ENCODE assay signal across 9 cellular contexts in the genomic region with DNA sequence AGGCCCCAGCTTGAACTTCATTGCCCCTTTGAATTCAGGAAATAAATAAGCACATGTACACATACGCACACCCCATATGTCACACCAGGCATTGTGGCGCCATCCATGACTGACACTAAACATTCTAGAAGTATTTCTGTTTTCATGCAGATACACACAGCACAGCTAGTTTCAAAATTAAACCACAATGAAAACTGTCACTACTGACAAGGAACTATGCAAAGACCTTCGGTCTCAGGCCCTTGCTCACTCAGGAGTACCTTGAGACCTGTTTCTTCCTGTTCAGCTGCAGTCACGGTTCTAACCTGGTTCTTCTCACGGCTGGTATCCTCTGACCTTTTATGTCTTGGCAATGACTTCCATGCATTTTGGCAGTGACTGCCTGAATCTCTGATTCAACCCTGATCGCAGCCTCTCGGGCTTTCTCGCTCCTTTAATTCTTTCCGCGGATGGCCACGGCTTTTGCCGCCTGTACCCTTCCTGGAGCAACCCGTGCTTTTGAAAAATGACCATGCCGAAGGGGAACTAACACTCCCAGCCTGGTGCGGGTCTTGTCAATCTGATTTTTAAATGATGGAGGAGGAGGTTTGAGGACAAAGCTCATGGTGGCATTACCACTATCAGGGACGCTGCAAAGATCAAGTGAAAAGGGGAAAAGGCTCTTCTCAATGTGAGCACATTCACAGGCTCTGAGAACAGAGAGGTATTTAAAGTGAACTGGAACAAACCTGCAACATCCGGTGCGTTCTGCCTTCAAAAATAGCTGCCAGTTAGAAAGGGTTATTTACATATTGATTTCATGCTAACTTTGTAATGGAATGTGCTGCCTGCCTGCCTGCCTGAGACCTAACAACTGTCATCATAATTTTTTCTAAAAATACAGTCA.
A peak's percentile ranks its signal among the peaks of the same experiment; 100 is the strongest.
DNase-seq lines count a peak whose midpoint lies in the region; ATAC-seq and TF ChIP-seq lines count a peak whose summit lies in the region.
"Had no signal": no experiment of that assay in that cellular context is flagged by ENCODE, and none has a peak within 500 bp of the region (broad histone marks: within the 10 kb centered on the region; RNA-seq: fewer than 3 reads in every experiment).

No MANE protein-coding gene starts in this region.

- H3K4me1 ChIP-seq in breast epithelium (peaks cover 0 to 7% of the 10 kb centered on the region in 2 donors), stomach (peaks cover 4 to 14% (median 10%) of the 10 kb centered on the region in 4 donors)

- H3K36me3 ChIP-seq in breast epithelium: no peaks in the 10 kb centered on the region
- H3K36me3 ChIP-seq in stomach: no peaks in the 10 kb centered on the region

- intact Hi-C loops in breast epithelium (cut with DNase I; ENCODE audit: low total_unique reads) (no loop called here), stomach (cut with DNase I; ENCODE audit: low total_unique reads) (no loop called here)

- no peaks in the 10 kb centered on the region for H3K27me3 Mint-ChIP-seq in memory B cell

- peaks cover 37% of the 10 kb centered on the region for H3K4me1 Mint-ChIP-seq in memory B cell

- TF ChIP-seq EP300 in stomach (IDR thresholded peaks at IDR 0.05): no peak

- ATAC-seq in GM21515 (IDR thresholded peaks at IDR 0.05; ENCODE audit: unreplicated experiment) (peak; percentile 85), HG03571 (IDR thresholded peaks at IDR 0.05; ENCODE audit: unreplicated experiment) (peak; percentile 67), memory B cell (ENCODE audit: low read depth) (peak; percentile 85)
- ATAC-seq: left colon had no signal

- H3K9me3 Mint-ChIP-seq in memory B cell: peaks cover 10% of the 10 kb centered on the region

- H3K27ac Mint-ChIP-seq in memory B cell: peak overlapping the region; percentile 97

- peaks cover 0 to 12% of the 10 kb centered on the region in 2 donors for H3K27me3 ChIP-seq in breast epithelium
- H3K27me3 ChIP-seq in stomach: peaks cover 3 to 62% (median 20%) of the 10 kb centered on the region in 3 donors

- H3K36me3 Mint-ChIP-seq in memory B cell: peaks cover 12% of the 10 kb centered on the region

- no peak for TF ChIP-seq POLR2A in breast epithelium (IDR thresholded peaks at IDR 0.05)
- TF ChIP-seq POLR2A in stomach (IDR thresholded peaks at IDR 0.05): no peak

- peak overlapping the region; percentile 77 for H3K4me3 Mint-ChIP-seq in memory B cell

- TF ChIP-seq CTCF in GM13977 (IDR thresholded peaks at IDR 0.05; ENCODE audit: extremely low read depth, insufficient read depth, missing control alignments) (no peak), breast epithelium (IDR thresholded peaks at IDR 0.05) (no peak), stomach (IDR thresholded peaks at IDR 0.05) (no peak)

- 39 to 54% (median 44%) methylated on average over 18 of the region's 18 CpGs for WGBS in stomach, 5 donors

- in situ Hi-C loops in GM13977 (cut with MboI; ENCODE audit: low pct_unique_long_range_greater_than_20kb, low sequenced_read_pairs, unreplicated experiment): no loop called here

- H3K27ac ChIP-seq in breast epithelium: no peak overlapping the region
- peak overlapping the region in 1 of 5 donors; percentile 47 for H3K27ac ChIP-seq in stomach

- no peak overlapping the region for H3K4me3 ChIP-seq in breast epithelium
- H3K4me3 ChIP-seq in stomach: no peak overlapping the region

- DNase-seq in GM13977 (ENCODE audit: low spot score) (peak; percentile 80), memory B cell (ENCODE audit: low spot score in 2 of 2) (peak; percentile 49 to 54), breast epithelium (ENCODE audit: low spot score in 2 of 2) (no peak), NCI-H446 (lab: John Stamatoyannopoulos, UW) (no peak), NCI-H774 (lab: John Stamatoyannopoulos, UW) (no peak), stomach (no peak)

- H3K9me3 ChIP-seq in breast epithelium: no peaks in the 10 kb centered on the region
- no peaks in the 10 kb centered on the region for H3K9me3 ChIP-seq in stomach

Comparison
In these comparisons a context has a peak if more than half of its experiments do, and no peak if none do; other contexts are left out.
1. DNase-seq: peak in GM13977 (single experiment) and memory B cell (2 of 2); none in breast epithelium (0 of 2), NCI-H446 (0 of 2), NCI-H774 (single experiment) and stomach (single experiment).
2. Peak in every context shown above with its lines, with median percentiles within 50 percentile points of each other: ATAC-seq.